ENCODE assay signal across 9 cellular contexts in the genomic region with DNA sequence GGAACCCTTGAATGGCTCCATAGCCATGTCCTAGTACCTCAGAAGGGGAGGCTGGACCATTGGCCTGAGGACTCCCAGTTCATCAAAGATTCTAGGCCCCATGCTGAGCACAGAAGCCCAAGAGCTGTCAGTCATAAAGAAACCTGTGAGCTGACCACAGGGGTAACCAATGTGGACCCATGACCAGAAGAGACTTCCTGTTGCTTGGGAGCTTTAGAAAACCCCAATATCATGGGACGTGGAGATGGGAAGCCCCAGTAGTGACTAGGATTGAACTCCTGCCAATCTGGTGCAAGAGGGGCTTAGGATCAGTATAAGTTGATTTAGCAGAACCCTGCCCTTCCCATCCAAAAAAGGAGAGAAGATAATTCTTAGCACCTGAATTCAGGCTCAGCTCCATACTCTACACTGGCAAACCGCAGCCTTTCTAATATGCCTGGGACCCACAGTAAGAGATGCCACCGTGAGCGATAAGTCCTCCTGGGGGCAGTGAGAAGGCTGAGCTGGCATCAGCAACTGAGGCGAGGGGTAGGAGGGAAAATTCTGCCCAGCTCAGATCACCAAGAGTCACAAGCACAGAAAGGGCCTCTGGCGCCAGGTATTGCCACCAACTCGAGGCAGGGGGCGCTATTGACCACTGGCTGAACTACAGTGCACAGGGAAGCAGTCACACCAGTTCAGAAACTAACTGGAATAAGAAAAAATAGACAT.
A peak's percentile ranks its signal among the peaks of the same experiment; 100 is the strongest.
DNase-seq lines count a peak whose midpoint lies in the region; ATAC-seq and TF ChIP-seq lines count a peak whose summit lies in the region.
"Had no signal": no experiment of that assay in that cellular context is flagged by ENCODE, and none has a peak within 500 bp of the region (broad histone marks: within the 10 kb centered on the region; RNA-seq: fewer than 3 reads in every experiment).

No MANE protein-coding gene starts in this region.

- CTCF ChIA-PET in CD8-positive, alpha-beta memory T cell (lab: Charles Lee) = interaction anchor here (1.2 to 1.5 kb wide), 3 partner anchors 53 to 58 kb away, joined by 3 to 5 read pairs (median 4); no protein-coding TSS in a partner anchor

- no peak overlapping the region for H2AFZ ChIP-seq in OCI-LY1 (ENCODE audit: low read length)

- H3K9me3 Mint-ChIP-seq in CD8-positive, alpha-beta memory T cell = no peaks in the 10 kb centered on the region
- H3K9me3 Mint-ChIP-seq: central memory CD8-positive, alpha-beta T cell had no signal

- no peaks in the 10 kb centered on the region for H3K9me2 ChIP-seq in OCI-LY1 (ENCODE audit: low read depth, low read length)

- no peaks in the 10 kb centered on the region for H3K9me3 ChIP-seq in OCI-LY1 (ENCODE audit: low read length)
- H3K9me3 ChIP-seq in colonic mucosa = no peaks in the 10 kb centered on the region
- no peaks in the 10 kb centered on the region for H3K9me3 ChIP-seq in prostate gland
- no peaks in the 10 kb centered on the region for H3K9me3 ChIP-seq in CD8-positive, alpha-beta memory T cell (ENCODE audit: low read length)

- no peak overlapping the region for H3K27ac ChIP-seq in OCI-LY1 (ENCODE audit: low read depth, low read length, poor library complexity, severe bottlenecking)
- no peak overlapping the region for H3K27ac ChIP-seq in colonic mucosa
- H3K27ac ChIP-seq in prostate gland = no peak overlapping the region
- H3K27ac ChIP-seq in CD8-positive, alpha-beta memory T cell (ENCODE audit: low read depth, low read length) = no peak overlapping the region

- TF ChIP-seq CTCF in OCI-LY1 (IDR thresholded peaks at IDR 0.05; ENCODE audit: low read length) (peak; percentile 82), colonic mucosa (IDR thresholded peaks at IDR 0.05) (peak; percentile 76), prostate gland (IDR thresholded peaks at IDR 0.05) (peak in 3 of 4 experiments; percentile 21 to 56 (median 35))

- H3K27me3 Mint-ChIP-seq in CD8-positive, alpha-beta memory T cell = peaks cover 2 to 4% of the 10 kb centered on the region in 2 donors
- H3K27me3 Mint-ChIP-seq: central memory CD8-positive, alpha-beta T cell had no signal

- no peak overlapping the region for H3K4me2 ChIP-seq in OCI-LY1 (ENCODE audit: low read length)

- TF ChIP-seq POLR2A in prostate gland (IDR thresholded peaks at IDR 0.05) = no peak

- ATAC-seq in GM19351 (IDR thresholded peaks at IDR 0.05; ENCODE audit: unreplicated experiment) (peak; percentile 91), HG03139 (IDR thresholded peaks at IDR 0.05; ENCODE audit: unreplicated experiment) (peak; percentile 81)

- DNase-seq in NCI-H1417 (lab: John Stamatoyannopoulos, UW) = peak in 2 of 3 experiments; percentile 7 to 36
- DNase-seq in NCI-H1417 treated with DMSO at 0.1 percent for 48 hours (lab: John Stamatoyannopoulos, UW) = no peak
- DNase-seq in colonic mucosa = peak; percentile 77
- DNase-seq in prostate gland (ENCODE audit: low spot score) = no peak
- DNase-seq in CD8-positive, alpha-beta memory T cell = no peak

- no peak overlapping the region for H3K4me3 ChIP-seq in OCI-LY1 (ENCODE audit: low read depth, low read length, poor library complexity, severe bottlenecking)
- no peak overlapping the region for H3K4me3 ChIP-seq in colonic mucosa
- H3K4me3 ChIP-seq in prostate gland = no peak overlapping the region
- H3K4me3 ChIP-seq in CD8-positive, alpha-beta memory T cell (ENCODE audit: low read length) = no peak overlapping the region

- H3K36me3 Mint-ChIP-seq in CD8-positive, alpha-beta memory T cell = no peaks in the 10 kb centered on the region

- POLR2A ChIA-PET in CD8-positive, alpha-beta memory T cell (lab: Charles Lee) = no interaction called here

- no peaks in the 10 kb centered on the region for H3K79me2 ChIP-seq in OCI-LY1 (ENCODE audit: insufficient read depth, low read length)

- H3K4me1 ChIP-seq in OCI-LY1 (ENCODE audit: insufficient read depth, low read length, severe bottlenecking) (no peaks in the 10 kb centered on the region), colonic mucosa (no peaks in the 10 kb centered on the region), prostate gland (replicated peaks) (no peaks in the 10 kb centered on the region)
- H3K4me1 ChIP-seq in CD8-positive, alpha-beta memory T cell (ENCODE audit: insufficient read depth, low read length) = no peaks in the 10 kb centered on the region

- H3K36me3 ChIP-seq in OCI-LY1 (ENCODE audit: insufficient read depth, low read length) (no peaks in the 10 kb centered on the region), colonic mucosa (no peaks in the 10 kb centered on the region), prostate gland (no peaks in the 10 kb centered on the region)
- H3K36me3 ChIP-seq in CD8-positive, alpha-beta memory T cell (ENCODE audit: insufficient read depth, low read length) = no peaks in the 10 kb centered on the region

- H3K4me1 Mint-ChIP-seq in CD8-positive, alpha-beta memory T cell = no peaks in the 10 kb centered on the region
- H3K4me1 Mint-ChIP-seq: central memory CD8-positive, alpha-beta T cell had no signal

- H3K27me3 ChIP-seq in OCI-LY1 (ENCODE audit: insufficient read depth, low read length) (no peaks in the 10 kb centered on the region), colonic mucosa (no peaks in the 10 kb centered on the region), prostate gland (replicated peaks; ENCODE audit: insufficient read depth) (no peaks in the 10 kb centered on the region)
- H3K27me3 ChIP-seq in CD8-positive, alpha-beta memory T cell (ENCODE audit: insufficient read depth, low read length, poor library complexity, severe bottlenecking) = no peaks in the 10 kb centered on the region

- intact Hi-C loops in colonic mucosa (cut with DNase I) (no loop called here), prostate gland (cut with DNase I) (no loop called here)

- no peak overlapping the region for H3K27ac Mint-ChIP-seq in CD8-positive, alpha-beta memory T cell

- H3K4me3 Mint-ChIP-seq in CD8-positive, alpha-beta memory T cell = no peak overlapping the region
- H3K4me3 Mint-ChIP-seq: central memory CD8-positive, alpha-beta T cell had no signal

- no peaks in the 10 kb centered on the region for H4K20me1 ChIP-seq in OCI-LY1 (ENCODE audit: insufficient read depth, low read length)

- H3K9ac ChIP-seq in OCI-LY1 (ENCODE audit: low read length) (no peak overlapping the region), colonic mucosa (ENCODE audit: low read depth in 2 of 2, low read length in 2 of 2) (no peak overlapping the region)

- 52% methylated on average over 8 of the region's 8 CpGs for WGBS in prostate gland

- no peaks in the 10 kb centered on the region for H3F3A ChIP-seq in OCI-LY1 (ENCODE audit: insufficient read depth, low read length)

Comparison
In these comparisons a context has a peak if more than half of its experiments do, and no peak if none do; other contexts are left out.
1. DNase-seq: peak in NCI-H1417 (2 of 3) and colonic mucosa (single experiment); none in NCI-H1417 treated with DMSO at 0.1 percent for 48 hours (single experiment), prostate gland (single experiment) and CD8-positive, alpha-beta memory T cell (0 of 5).
2. Peak in every context shown above with its lines, with median percentiles within 50 percentile points of each other: CTCF ChIP-seq.